In genomic region chr14:47103781-47104180, GRCh38 we compare ENCODE assay signal across 25 cellular contexts.
A peak's percentile ranks its signal among the peaks of the same experiment; 100 is the strongest.
DNase-seq lines count a peak whose midpoint lies in the region; ATAC-seq and TF ChIP-seq lines count a peak whose summit lies in the region.
"Had no signal": no experiment of that assay in that cellular context is flagged by ENCODE, and none has a peak within 500 bp of the region (broad histone marks: within the 10 kb centered on the region; RNA-seq: fewer than 3 reads in every experiment).

No MANE protein-coding gene starts in this region.

- H3K79me2 ChIP-seq in H9 (ENCODE audit: insufficient read depth, low read length) = 0 out of 2 replicates have a peak, but pooled peaks cover 2% of the 10 kb centered on the region

- H4K5ac ChIP-seq in H9 (ENCODE audit: insufficient read length, low read depth, low read length) = no peak overlapping the region

- H3K18ac ChIP-seq in H9 (ENCODE audit: insufficient read length, low read depth, low read length) = no peak overlapping the region

- H3K9ac ChIP-seq in H9 (ENCODE audit: extremely low read depth, insufficient read length, low read length) = peak overlapping the region; percentile 28
- H3K9ac ChIP-seq: BLaER1 had no signal

- no peak overlapping the region for H4K8ac ChIP-seq in H9 (replicated peaks; ENCODE audit: insufficient read length, low read depth, low read length)

- H2BK20ac ChIP-seq in H9 (ENCODE audit: low read depth, low read length, poor library complexity, severe bottlenecking) = no peak overlapping the region

- WGBS in H9 (ENCODE audit: extremely low coverage, insufficient read length, low lambda C conversion rate) = no CpG with 5 or more reads among the region's 2 CpGs

- H3K36me3 Mint-ChIP-seq in H9 (ENCODE audit: insufficient read depth in 1 of 3, low read depth in 3 of 3) (peaks cover 0 to 10% (median 2%) of the 10 kb centered on the region in 3 experiments; a peak in 3 of 7 replicates), type B pancreatic cell (no peaks in the 10 kb centered on the region)
- no peaks in the 10 kb centered on the region for H3K36me3 Mint-ChIP-seq in activated naive CD4-positive, alpha-beta T cell treated with anti-CD3 and anti-CD28 coated beads, Interleukin-2, amount 50 U/mL, for 72 hours
- H3K36me3 Mint-ChIP-seq: CD4-positive, CD25-positive, alpha-beta regulatory T cell; T-cell had no signal

- H2BK15ac ChIP-seq in H9 (ENCODE audit: low read depth, low read length) = no peak overlapping the region

- H3K4me3 Mint-ChIP-seq in H9 (peak overlapping the region in 1 of 2 experiments; percentile 83; a peak in 2 of 5 replicates), type B pancreatic cell (no peak overlapping the region)
- H3K4me3 Mint-ChIP-seq: CD4-positive, CD25-positive, alpha-beta regulatory T cell; HFFc6; T-cell had no signal

- no peak overlapping the region for H2BK5ac ChIP-seq in H9 (ENCODE audit: insufficient read length, low read length)

- ATAC-seq in activated naive CD4-positive, alpha-beta T cell treated with anti-CD3 and anti-CD28 coated beads, Interleukin-2, amount 50 U/mL, for 72 hours = no peak
- no peak for ATAC-seq in HG03280 (IDR thresholded peaks at IDR 0.05; ENCODE audit: unreplicated experiment)
- ATAC-seq: K562, T-cell had no signal

- H3K23me2 ChIP-seq in H9 (ENCODE audit: insufficient read length, low read depth, low read length, poor library complexity, severe bottlenecking) = no peaks in the 10 kb centered on the region

- no peak overlapping the region for H2BK12ac ChIP-seq in H9 (ENCODE audit: insufficient read length, low read depth, low read length)

- in situ Hi-C loops in SK-MEL-5 (cut with HindIII; ENCODE audit: low pct_unique_long_range_greater_than_20kb, low sequenced_read_pairs) = no loop called here

- peaks cover 5% of the 10 kb centered on the region; the same call in 1 of the 2 replicates for H3K4me1 ChIP-seq in H9 (ENCODE audit: insufficient read depth, low read length)
- H3K4me1 ChIP-seq: BLaER1, HAP-1, SJSA1 had no signal

- no peak overlapping the region for H3K56ac ChIP-seq in H9 (ENCODE audit: insufficient read length, low read depth, low read length)

- TF ChIP-seq CTCF in H9 (conservative IDR thresholded peaks at IDR 0.05) (no peak), type B pancreatic cell (conservative IDR thresholded peaks at IDR 0.05) (no peak)

- no peaks in the 10 kb centered on the region for H4K20me1 ChIP-seq in H9 (ENCODE audit: control insufficient read depth, insufficient read depth, insufficient read length)
- H4K20me1 ChIP-seq: BLaER1 had no signal

- peaks cover 27 to 36% of the 10 kb centered on the region in 2 experiments for H3K4me1 Mint-ChIP-seq in H9
- no peaks in the 10 kb centered on the region for H3K4me1 Mint-ChIP-seq in type B pancreatic cell (ENCODE audit: unreplicated experiment)
- H3K4me1 Mint-ChIP-seq: CD4-positive, CD25-positive, alpha-beta regulatory T cell; T-cell had no signal

- DNase-seq in H9 (peak; percentile 35), SK-MEL-5 (ENCODE audit: low read depth, low spot score) (peak; percentile 11), iPS DF 4.7 (ENCODE audit: extremely low read depth, low spot score) (peak; percentile 19), type B pancreatic cell (ENCODE audit: extremely low spot score, unreplicated experiment) (no peak), HK-2 (ENCODE audit: unreplicated experiment) (no peak)
- no peak for DNase-seq in activated naive CD4-positive, alpha-beta T cell treated with anti-CD3 and anti-CD28 coated beads, Interleukin-2, amount 50 U/mL, for 72 hours (ENCODE audit: low spot score in 2 of 2)
- DNase-seq: CD4-positive, CD25-positive, alpha-beta regulatory T cell; HFFc6; MV-4-11; NCI-H1105; NCI-H146; NCI-H1930; NCI-H2107; NCI-H446 treated with DMSO at 0.1 percent for 48 hours; NCI-H526; NCI-H82; Right ventricle myocardium superior; RPMI8226; T-cell had no signal

- no peak overlapping the region for H3K23ac ChIP-seq in H9 (ENCODE audit: insufficient read length, low read depth, low read length)

- H2BK120ac ChIP-seq in H9 (ENCODE audit: low read depth, low read length, poor library complexity, severe bottlenecking) = no peak overlapping the region

- H4K91ac ChIP-seq in H9 (ENCODE audit: insufficient read length, low read depth, low read length) = no peak overlapping the region

- no peaks in the 10 kb centered on the region for H3K27me3 Mint-ChIP-seq in H9 (ENCODE audit: low read depth)
- H3K27me3 Mint-ChIP-seq in type B pancreatic cell = no peaks in the 10 kb centered on the region
- H3K27me3 Mint-ChIP-seq: CD4-positive, CD25-positive, alpha-beta regulatory T cell; T-cell had no signal

- no peak overlapping the region for H3K4ac ChIP-seq in H9 (ENCODE audit: low read depth, low read length)

- H3K79me1 ChIP-seq in H9 (ENCODE audit: insufficient read depth, low read depth, low read length, poor library complexity, severe bottlenecking) = no peaks in the 10 kb centered on the region

- peak overlapping the region; percentile 71 for H3K27ac ChIP-seq in H9 (ENCODE audit: insufficient read length, low read depth, low read length)
- H3K27ac ChIP-seq: BLaER1, HL-60, SJSA1 had no signal

- peak overlapping the region in 2 of 3 experiments; percentile 48 to 71; a peak in 3 of 7 replicates for H3K27ac Mint-ChIP-seq in H9
- H3K27ac Mint-ChIP-seq in type B pancreatic cell = peak overlapping the region; percentile 31
- H3K27ac Mint-ChIP-seq in activated naive CD4-positive, alpha-beta T cell treated with anti-CD3 and anti-CD28 coated beads, Interleukin-2, amount 50 U/mL, for 72 hours = no peak overlapping the region
- H3K27ac Mint-ChIP-seq: CD4-positive, CD25-positive, alpha-beta regulatory T cell; HFFc6; T-cell had no signal

- H3K4me2 ChIP-seq in H9 (ENCODE audit: insufficient read depth, insufficient read length, low read length) = peak overlapping the region; percentile 22
- H3K4me2 ChIP-seq: BLaER1 had no signal

- H3K9me3 Mint-ChIP-seq in H9 = no peaks in the 10 kb centered on the region; a peak in 1 of 5 replicates
- no peaks in the 10 kb centered on the region for H3K9me3 Mint-ChIP-seq in type B pancreatic cell
- peaks cover 15 to 27% of the 10 kb centered on the region in 2 donors for H3K9me3 Mint-ChIP-seq in activated naive CD4-positive, alpha-beta T cell treated with anti-CD3 and anti-CD28 coated beads, Interleukin-2, amount 50 U/mL, for 72 hours

- H3K27me3 ChIP-seq in H9 (ENCODE audit: insufficient read depth, low read length) = no peaks in the 10 kb centered on the region
- H3K27me3 ChIP-seq: BLaER1, SJSA1 had no signal

- H3T11ph ChIP-seq in H9 (ENCODE audit: low read length) = no peak overlapping the region

- H2AFZ ChIP-seq in H9 (ENCODE audit: low read length) = no peak overlapping the region

- H3K14ac ChIP-seq in H9 (ENCODE audit: insufficient read depth, low read length) = no peak overlapping the region

- no peak overlapping the region for H2AK5ac ChIP-seq in H9 (ENCODE audit: insufficient read length, low read length)

- H3K9me3 ChIP-seq in H9 (ENCODE audit: control insufficient read depth, low read depth, low read length) = no peaks in the 10 kb centered on the region
- H3K9me3 ChIP-seq: BLaER1, HAP-1, SJSA1 had no signal

Comparison
In these comparisons a context has a peak if more than half of its experiments do, and no peak if none do; other contexts are left out.
1. DNase-seq: peak in H9 (single experiment), SK-MEL-5 (single experiment) and iPS DF 4.7 (single experiment); none in type B pancreatic cell (single experiment), activated naive CD4-positive, alpha-beta T cell treated with anti-CD3 and anti-CD28 coated beads, Interleukin-2, amount 50 U/mL, for 72 hours (0 of 2) and HK-2 (single experiment).
2. H3K27ac Mint-ChIP-seq: peak in H9 (2 of 3) and type B pancreatic cell (single experiment); none in activated naive CD4-positive, alpha-beta T cell treated with anti-CD3 and anti-CD28 coated beads, Interleukin-2, amount 50 U/mL, for 72 hours (0 of 2).